In the genomic region with DNA sequence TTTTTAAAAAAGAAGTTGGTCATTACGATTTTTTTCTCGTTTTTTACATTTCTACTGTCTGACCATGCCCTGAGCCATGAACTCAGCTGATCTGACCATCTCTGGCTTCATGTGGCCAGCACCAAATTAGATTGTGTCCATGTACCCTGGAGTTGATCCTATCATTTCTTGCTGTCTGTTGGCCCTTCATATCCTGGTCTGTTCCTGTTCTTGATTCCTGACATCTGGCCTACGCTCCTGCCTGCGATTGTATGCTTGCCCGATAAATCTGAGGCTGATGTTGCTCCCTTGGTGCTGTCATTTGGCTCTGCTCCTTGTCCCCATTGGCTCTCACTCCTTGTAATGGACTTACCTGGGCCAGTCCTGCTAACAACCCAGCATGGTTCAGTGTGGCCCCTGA, we compare ENCODE assay signal across 1 cellular context.
TF ChIP-seq lines count a peak whose summit lies in the region.

No MANE protein-coding gene starts in this region.

TF ChIP-seq in SK-N-SH, 30 proteins besides CTCF, POLR2A, EP300 and RAD21 (continued from another document):
- TF ChIP-seq, protein P1, sequence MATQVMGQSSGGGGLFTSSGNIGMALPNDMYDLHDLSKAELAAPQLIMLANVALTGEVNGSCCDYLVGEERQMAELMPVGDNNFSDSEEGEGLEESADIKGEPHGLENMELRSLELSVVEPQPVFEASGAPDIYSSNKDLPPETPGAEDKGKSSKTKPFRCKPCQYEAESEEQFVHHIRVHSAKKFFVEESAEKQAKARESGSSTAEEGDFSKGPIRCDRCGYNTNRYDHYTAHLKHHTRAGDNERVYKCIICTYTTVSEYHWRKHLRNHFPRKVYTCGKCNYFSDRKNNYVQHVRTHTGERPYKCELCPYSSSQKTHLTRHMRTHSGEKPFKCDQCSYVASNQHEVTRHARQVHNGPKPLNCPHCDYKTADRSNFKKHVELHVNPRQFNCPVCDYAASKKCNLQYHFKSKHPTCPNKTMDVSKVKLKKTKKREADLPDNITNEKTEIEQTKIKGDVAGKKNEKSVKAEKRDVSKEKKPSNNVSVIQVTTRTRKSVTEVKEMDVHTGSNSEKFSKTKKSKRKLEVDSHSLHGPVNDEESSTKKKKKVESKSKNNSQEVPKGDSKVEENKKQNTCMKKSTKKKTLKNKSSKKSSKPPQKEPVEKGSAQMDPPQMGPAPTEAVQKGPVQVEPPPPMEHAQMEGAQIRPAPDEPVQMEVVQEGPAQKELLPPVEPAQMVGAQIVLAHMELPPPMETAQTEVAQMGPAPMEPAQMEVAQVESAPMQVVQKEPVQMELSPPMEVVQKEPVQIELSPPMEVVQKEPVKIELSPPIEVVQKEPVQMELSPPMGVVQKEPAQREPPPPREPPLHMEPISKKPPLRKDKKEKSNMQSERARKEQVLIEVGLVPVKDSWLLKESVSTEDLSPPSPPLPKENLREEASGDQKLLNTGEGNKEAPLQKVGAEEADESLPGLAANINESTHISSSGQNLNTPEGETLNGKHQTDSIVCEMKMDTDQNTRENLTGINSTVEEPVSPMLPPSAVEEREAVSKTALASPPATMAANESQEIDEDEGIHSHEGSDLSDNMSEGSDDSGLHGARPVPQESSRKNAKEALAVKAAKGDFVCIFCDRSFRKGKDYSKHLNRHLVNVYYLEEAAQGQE (IDR thresholded peaks at IDR 0.05; ENCODE audit: low read depth, low read length), result no peak
- no peak for TF ChIP-seq FOXJ3 (CRISPR knock-in tag; IDR thresholded peaks at IDR 0.05)
- no peak for TF ChIP-seq JUND (IDR thresholded peaks at IDR 0.05)
- TF ChIP-seq GATA2 (CRISPR knock-in tag; IDR thresholded peaks at IDR 0.05), result peak; percentile 85
- no peak for TF ChIP-seq EZH2phosphoT487 (IDR thresholded peaks at IDR 0.05; ENCODE audit: borderline replicate concordance, low read depth)
- no peak for TF ChIP-seq RXRA (IDR thresholded peaks at IDR 0.05; ENCODE audit: borderline replicate concordance, low read depth)
- TF ChIP-seq, protein P2, sequence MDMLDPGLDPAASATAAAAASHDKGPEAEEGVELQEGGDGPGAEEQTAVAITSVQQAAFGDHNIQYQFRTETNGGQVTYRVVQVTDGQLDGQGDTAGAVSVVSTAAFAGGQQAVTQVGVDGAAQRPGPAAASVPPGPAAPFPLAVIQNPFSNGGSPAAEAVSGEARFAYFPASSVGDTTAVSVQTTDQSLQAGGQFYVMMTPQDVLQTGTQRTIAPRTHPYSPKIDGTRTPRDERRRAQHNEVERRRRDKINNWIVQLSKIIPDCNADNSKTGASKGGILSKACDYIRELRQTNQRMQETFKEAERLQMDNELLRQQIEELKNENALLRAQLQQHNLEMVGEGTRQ (IDR thresholded peaks at IDR 0.05; ENCODE audit: borderline replicate concordance, low read depth, low read length), result no peak
- TF ChIP-seq CHD2 (IDR thresholded peaks at IDR 0.05; ENCODE audit: low read length, partially characterized antibody), result peak; percentile 36
- no peak for TF ChIP-seq SIN3A (IDR thresholded peaks at IDR 0.05; ENCODE audit: borderline replicate concordance, low read depth, low read length)
- TF ChIP-seq MXI1 (IDR thresholded peaks at IDR 0.05; ENCODE audit: low read depth, low read length), result peak; percentile 42; the same call in 1 of the 2 replicates
